Comparison of ENCODE assay signal across 8 cellular contexts in the genomic region with DNA sequence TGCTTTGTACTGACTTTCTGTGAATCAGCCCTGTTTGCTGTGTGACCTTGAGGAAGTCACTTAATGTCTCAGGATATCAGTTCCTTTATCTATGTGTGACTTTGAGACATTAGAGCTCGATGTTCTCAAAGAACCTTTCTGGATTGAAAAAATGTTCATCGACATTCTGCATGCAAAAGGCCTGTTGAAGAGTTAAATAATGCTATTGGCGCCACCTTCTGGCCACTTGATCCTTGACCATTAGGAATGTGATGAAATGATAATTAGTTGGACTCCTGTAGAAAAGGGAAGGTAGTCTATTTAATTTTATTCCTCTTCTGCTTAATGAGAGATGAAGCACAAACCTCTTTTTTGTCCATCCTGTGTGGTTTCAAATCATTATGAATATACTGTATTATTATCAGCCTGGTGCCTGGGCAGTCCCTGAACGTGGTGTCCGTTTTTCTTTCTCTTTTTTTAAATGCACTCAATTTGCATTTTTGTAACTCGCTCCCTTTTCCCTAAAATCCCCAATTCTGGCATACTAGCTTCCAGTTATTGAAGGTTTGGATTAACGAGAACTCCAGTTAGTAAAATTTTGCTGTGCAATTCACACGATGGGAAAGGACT. TPM values are rescaled to one million over a fixed set of nuclear protein-coding genes. Genes with fewer than 3 reads are reported as not detected.
DNase-seq lines count a peak whose midpoint lies in the region; ATAC-seq, FAIRE-seq and TF ChIP-seq lines count a peak whose summit lies in the region.

No MANE protein-coding gene starts in this region.

- H3K27ac Mint-ChIP-seq in HFFc6, result no peak overlapping the region

- peak; percentile 91 for TF ChIP-seq CTCF in HFFc6 (IDR thresholded peaks at IDR 0.05)

- peaks cover 6% of the 10 kb centered on the region; the same call in 1 of the 2 replicates for H3K4me1 Mint-ChIP-seq in HFFc6 (ENCODE audit: low read depth)

- H3K36me3 Mint-ChIP-seq in HFFc6 (ENCODE audit: low read depth), result no peaks in the 10 kb centered on the region

- peaks cover 38% of the 10 kb centered on the region for H3K27me3 Mint-ChIP-seq in HFFc6 (ENCODE audit: insufficient read depth)

- no peak overlapping the region for H3K4me3 Mint-ChIP-seq in HFFc6

- peak; percentile 70 for DNase-seq in COLO668 (lab: John Stamatoyannopoulos, UW; ENCODE audit: unreplicated experiment)
- DNase-seq in HFFc6, result peak; percentile 38
- DNase-seq in NCI-H774 (lab: John Stamatoyannopoulos, UW), result peak; percentile 31
- peak; percentile 14 for DNase-seq in activated T-cell treated with anti-CD3 and anti-CD28 coated beads for 4 hours
- DNase-seq in frontal cortex (ENCODE audit: low spot score in 2 of 2), result peak; percentile 39 to 57
- peak; percentile 83 for DNase-seq in pons (ENCODE audit: low spot score)

- ATAC-seq in GM18502 (IDR thresholded peaks at IDR 0.05; ENCODE audit: poor library complexity, unreplicated experiment) (no peak), HG02885 (IDR thresholded peaks at IDR 0.05; ENCODE audit: poor library complexity, unreplicated experiment) (no peak)

- FAIRE-seq in frontal cortex (lab: Jason Lieb, UNC), result peak; percentile 57

- H3K9me3 Mint-ChIP-seq in HFFc6, result no peaks in the 10 kb centered on the region

RNA-seq across cellular contexts. Expression of gene ELF5, which starts 20.7 kb away (rescaled TPM):
- total RNA-seq in HFFc6 (2021; fragmentation: NEBNext Ultra II Directional; extraction: Animal tissue kit (Norgen Biotek cat#: 25700)), result not detected
- total RNA-seq in frontal cortex, result not detected

RNA-seq across cellular contexts. Expression of gene CAT, which starts 54.2 kb away (rescaled TPM):
- total RNA-seq in HFFc6 (2021; fragmentation: NEBNext Ultra II Directional; extraction: Animal tissue kit (Norgen Biotek cat#: 25700)), result 10 to 100 TPM; 36.7 to 47.4 (median 42.9) TPM
- 55.0 TPM for total RNA-seq in frontal cortex

Comparison
In these comparisons a context has a peak if more than half of its experiments do, and no peak if none do; other contexts are left out.
1. DNase-seq: peak in every context shown above with its lines; median percentile 83 in pons; 70 in COLO668; 48 in frontal cortex; 38 in HFFc6; 31 in NCI-H774; 14 in activated T-cell treated with anti-CD3 and anti-CD28 coated beads for 4 hours.